8 cellular contexts compared by ENCODE assay signal in the genomic region with DNA sequence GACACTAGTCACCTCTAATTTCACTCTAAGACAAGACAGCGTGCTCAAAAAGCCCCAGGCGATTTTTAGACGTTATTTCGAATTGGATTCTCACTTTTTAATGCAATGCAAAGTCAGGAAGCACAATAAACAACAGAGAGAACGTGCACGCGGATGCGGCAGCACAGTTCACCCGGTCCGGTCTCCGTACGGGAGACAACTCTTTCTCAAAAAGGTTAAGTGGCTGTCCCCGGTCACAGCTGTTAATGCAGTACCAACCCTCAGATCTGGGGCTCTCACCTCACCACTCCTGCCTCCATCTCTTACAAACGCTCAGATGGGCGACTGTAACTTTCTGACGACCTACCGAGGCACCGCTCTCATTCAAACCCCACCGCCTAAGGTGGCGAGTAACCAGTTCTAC. TPM values are rescaled to one million over a fixed set of nuclear protein-coding genes. Genes with fewer than 3 reads are reported as not detected.
DNase-seq lines count a peak whose midpoint lies in the region; ATAC-seq and TF ChIP-seq lines count a peak whose summit lies in the region.

No MANE protein-coding gene starts in this region.

- intact Hi-C loops in dendritic cell treated with granulocyte-macrophage colony-stimulating factor and Interleukin-4, amounts not matched to agents 40 ng/mL and 50 ng/mL, for 4 days (cut with micrococcal nuclease), result no loop called here

- peak overlapping the region; percentile 96 for H3K27ac Mint-ChIP-seq in dendritic cell treated with granulocyte-macrophage colony-stimulating factor and Interleukin-4, amounts not matched to agents 40 ng/mL and 50 ng/mL, for 4 days
- peak overlapping the region; percentile 90 to 99 (median 98) for H3K27ac Mint-ChIP-seq in naive B cell

- peaks cover 14% of the 10 kb centered on the region for H3K36me3 Mint-ChIP-seq in dendritic cell treated with granulocyte-macrophage colony-stimulating factor and Interleukin-4, amounts not matched to agents 40 ng/mL and 50 ng/mL, for 4 days (ENCODE audit: low read depth)
- H3K36me3 Mint-ChIP-seq in naive B cell, result no peaks in the 10 kb centered on the region

- H3K27ac ChIP-seq in 22Rv1, result peak overlapping the region; percentile 94

- H3K27me3 Mint-ChIP-seq in dendritic cell treated with granulocyte-macrophage colony-stimulating factor and Interleukin-4, amounts not matched to agents 40 ng/mL and 50 ng/mL, for 4 days, result no peaks in the 10 kb centered on the region
- H3K27me3 Mint-ChIP-seq in naive B cell, result no peaks in the 10 kb centered on the region

- DNase-seq in NOMO-1 treated with DMSO at 0.1 percent for 48 hours (lab: John Stamatoyannopoulos, UW; ENCODE audit: unreplicated experiment) (peak; percentile 37), naive B cell (no peak), LoVo (ENCODE audit: low spot score) (no peak), DMS153 treated with DMSO at 0.1 percent for 48 hours (lab: John Stamatoyannopoulos, UW; ENCODE audit: unreplicated experiment) (no peak)

- TF ChIP-seq CTCF in 22Rv1 (IDR thresholded peaks at IDR 0.05), result no peak

- peaks cover 36% of the 10 kb centered on the region for H3K4me1 Mint-ChIP-seq in dendritic cell treated with granulocyte-macrophage colony-stimulating factor and Interleukin-4, amounts not matched to agents 40 ng/mL and 50 ng/mL, for 4 days (ENCODE audit: low read depth)
- H3K4me1 Mint-ChIP-seq in naive B cell, result peaks cover 24 to 54% (median 30%) of the 10 kb centered on the region in 3 donors

- peak; percentile 5 for ATAC-seq in GM18517 (IDR thresholded peaks at IDR 0.05; ENCODE audit: unreplicated experiment)
- ATAC-seq in naive B cell (ENCODE audit: low read depth in 2 of 2), result peak; percentile 5 to 13
- no peak for ATAC-seq in GM21360 (IDR thresholded peaks at IDR 0.05; ENCODE audit: unreplicated experiment)

- H3K4me3 Mint-ChIP-seq in dendritic cell treated with granulocyte-macrophage colony-stimulating factor and Interleukin-4, amounts not matched to agents 40 ng/mL and 50 ng/mL, for 4 days, result peak overlapping the region; percentile 100
- peak overlapping the region; percentile 95 to 99 (median 98) for H3K4me3 Mint-ChIP-seq in naive B cell

- no peaks in the 10 kb centered on the region for H3K9me3 Mint-ChIP-seq in dendritic cell treated with granulocyte-macrophage colony-stimulating factor and Interleukin-4, amounts not matched to agents 40 ng/mL and 50 ng/mL, for 4 days
- H3K9me3 Mint-ChIP-seq in naive B cell, result no peaks in the 10 kb centered on the region

RNA-seq across cellular contexts. Expression of gene HP1BP3, which starts 1.2 kb away (rescaled TPM):
- polyA plus RNA-seq in naive B cell (ENCODE audit: low read depth in 6 of 6), result 100 to 1,000 TPM; 185 to 291 (median 221) TPM

RNA-seq across cellular contexts. Expression of gene SH2D5, which starts 53.4 kb away (rescaled TPM):
- polyA plus RNA-seq in naive B cell (ENCODE audit: low read depth in 6 of 6), result not detected
